Comparison of ENCODE assay signal across 2 cellular contexts in genomic region chrX:71577682-71578081, GRCh38.
TF ChIP-seq lines count a peak whose summit lies in the region.

No MANE protein-coding gene starts in this region.

TF ChIP-seq in SK-N-SH, 30 proteins besides CTCF, POLR2A, EP300 and RAD21 (continued from another document):
- no peak for TF ChIP-seq USF2 (IDR thresholded peaks at IDR 0.05; ENCODE audit: borderline replicate concordance, low read depth, low read length)
- TF ChIP-seq, protein P1, sequence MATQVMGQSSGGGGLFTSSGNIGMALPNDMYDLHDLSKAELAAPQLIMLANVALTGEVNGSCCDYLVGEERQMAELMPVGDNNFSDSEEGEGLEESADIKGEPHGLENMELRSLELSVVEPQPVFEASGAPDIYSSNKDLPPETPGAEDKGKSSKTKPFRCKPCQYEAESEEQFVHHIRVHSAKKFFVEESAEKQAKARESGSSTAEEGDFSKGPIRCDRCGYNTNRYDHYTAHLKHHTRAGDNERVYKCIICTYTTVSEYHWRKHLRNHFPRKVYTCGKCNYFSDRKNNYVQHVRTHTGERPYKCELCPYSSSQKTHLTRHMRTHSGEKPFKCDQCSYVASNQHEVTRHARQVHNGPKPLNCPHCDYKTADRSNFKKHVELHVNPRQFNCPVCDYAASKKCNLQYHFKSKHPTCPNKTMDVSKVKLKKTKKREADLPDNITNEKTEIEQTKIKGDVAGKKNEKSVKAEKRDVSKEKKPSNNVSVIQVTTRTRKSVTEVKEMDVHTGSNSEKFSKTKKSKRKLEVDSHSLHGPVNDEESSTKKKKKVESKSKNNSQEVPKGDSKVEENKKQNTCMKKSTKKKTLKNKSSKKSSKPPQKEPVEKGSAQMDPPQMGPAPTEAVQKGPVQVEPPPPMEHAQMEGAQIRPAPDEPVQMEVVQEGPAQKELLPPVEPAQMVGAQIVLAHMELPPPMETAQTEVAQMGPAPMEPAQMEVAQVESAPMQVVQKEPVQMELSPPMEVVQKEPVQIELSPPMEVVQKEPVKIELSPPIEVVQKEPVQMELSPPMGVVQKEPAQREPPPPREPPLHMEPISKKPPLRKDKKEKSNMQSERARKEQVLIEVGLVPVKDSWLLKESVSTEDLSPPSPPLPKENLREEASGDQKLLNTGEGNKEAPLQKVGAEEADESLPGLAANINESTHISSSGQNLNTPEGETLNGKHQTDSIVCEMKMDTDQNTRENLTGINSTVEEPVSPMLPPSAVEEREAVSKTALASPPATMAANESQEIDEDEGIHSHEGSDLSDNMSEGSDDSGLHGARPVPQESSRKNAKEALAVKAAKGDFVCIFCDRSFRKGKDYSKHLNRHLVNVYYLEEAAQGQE (IDR thresholded peaks at IDR 0.05; ENCODE audit: low read depth, low read length) = no peak
- no peak for TF ChIP-seq GABPA (IDR thresholded peaks at IDR 0.05; ENCODE audit: low read depth)
- TF ChIP-seq, protein P2, sequence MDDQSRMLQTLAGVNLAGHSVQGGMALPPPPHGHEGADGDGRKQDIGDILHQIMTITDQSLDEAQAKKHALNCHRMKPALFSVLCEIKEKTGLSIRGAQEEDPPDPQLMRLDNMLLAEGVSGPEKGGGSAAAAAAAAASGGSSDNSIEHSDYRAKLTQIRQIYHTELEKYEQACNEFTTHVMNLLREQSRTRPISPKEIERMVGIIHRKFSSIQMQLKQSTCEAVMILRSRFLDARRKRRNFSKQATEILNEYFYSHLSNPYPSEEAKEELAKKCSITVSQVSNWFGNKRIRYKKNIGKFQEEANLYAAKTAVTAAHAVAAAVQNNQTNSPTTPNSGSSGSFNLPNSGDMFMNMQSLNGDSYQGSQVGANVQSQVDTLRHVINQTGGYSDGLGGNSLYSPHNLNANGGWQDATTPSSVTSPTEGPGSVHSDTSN (IDR thresholded peaks at IDR 0.05) = no peak
- no peak for TF ChIP-seq FOXM1 (IDR thresholded peaks at IDR 0.05; ENCODE audit: low read depth)
- TF ChIP-seq, protein P3, sequence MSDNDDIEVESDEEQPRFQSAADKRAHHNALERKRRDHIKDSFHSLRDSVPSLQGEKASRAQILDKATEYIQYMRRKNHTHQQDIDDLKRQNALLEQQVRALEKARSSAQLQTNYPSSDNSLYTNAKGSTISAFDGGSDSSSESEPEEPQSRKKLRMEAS (IDR thresholded peaks at IDR 0.05; ENCODE audit: low read depth) = no peak

TF ChIP-seq in SK-N-SH treated with all-trans-retinoic acid at 6 μM for 48 hours, 23 proteins besides CTCF, POLR2A, EP300 and RAD21 (continued from another document):
- TF ChIP-seq, protein P4, sequence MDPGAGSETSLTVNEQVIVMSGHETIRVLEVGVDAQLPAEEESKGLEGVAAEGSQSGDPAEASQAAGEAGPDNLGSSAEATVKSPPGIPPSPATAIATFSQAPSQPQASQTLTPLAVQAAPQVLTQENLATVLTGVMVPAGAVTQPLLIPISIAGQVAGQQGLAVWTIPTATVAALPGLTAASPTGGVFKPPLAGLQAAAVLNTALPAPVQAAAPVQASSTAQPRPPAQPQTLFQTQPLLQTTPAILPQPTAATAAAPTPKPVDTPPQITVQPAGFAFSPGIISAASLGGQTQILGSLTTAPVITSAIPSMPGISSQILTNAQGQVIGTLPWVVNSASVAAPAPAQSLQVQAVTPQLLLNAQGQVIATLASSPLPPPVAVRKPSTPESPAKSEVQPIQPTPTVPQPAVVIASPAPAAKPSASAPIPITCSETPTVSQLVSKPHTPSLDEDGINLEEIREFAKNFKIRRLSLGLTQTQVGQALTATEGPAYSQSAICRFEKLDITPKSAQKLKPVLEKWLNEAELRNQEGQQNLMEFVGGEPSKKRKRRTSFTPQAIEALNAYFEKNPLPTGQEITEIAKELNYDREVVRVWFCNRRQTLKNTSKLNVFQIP (CRISPR knock-in tag; IDR thresholded peaks at IDR 0.05; ENCODE audit: borderline replicate concordance, low read depth) = no peak
- TF ChIP-seq PATZ1 (CRISPR knock-in tag; IDR thresholded peaks at IDR 0.05; ENCODE audit: borderline replicate concordance) (no peak), ZNF8 (CRISPR knock-in tag; IDR thresholded peaks at IDR 0.05) (no peak), ARNTL (CRISPR knock-in tag; IDR thresholded peaks at IDR 0.05; ENCODE audit: borderline replicate concordance, low read depth) (no peak), CSDC2 (CRISPR knock-in tag; IDR thresholded peaks at IDR 0.05) (no peak), ESRRG (CRISPR knock-in tag; IDR thresholded peaks at IDR 0.05) (no peak), ZNF565 (CRISPR knock-in tag; conservative IDR thresholded peaks at IDR 0.05; ENCODE audit: low read depth) (no peak), ISL1 (CRISPR knock-in tag; IDR thresholded peaks at IDR 0.05) (no peak)
